ENCODE assay signal across 8 cellular contexts in genomic region chr7:90403174-90404113, GRCh38. TPM values are rescaled to one million over a fixed set of nuclear protein-coding genes. Genes with fewer than 3 reads are reported as not detected.
DNase-seq lines count a peak whose midpoint lies in the region; ATAC-seq and TF ChIP-seq lines count a peak whose summit lies in the region.

TSS of gene CLDN12 (plus strand) at chr7:90403461. CDS start at chr7:90412677, 9,216 bp downstream.

- CTCF ChIA-PET in T-cell (lab: Charles Lee) = interaction anchor here (0.6 to 1.7 kb wide), 6 partner anchors 14 to 1622 kb away, joined by 3 to 14 read pairs (median 5); no protein-coding TSS in a partner anchor

- POLR2A ChIA-PET in T-cell (lab: Charles Lee) = interaction anchor here (0.7 to 1.8 kb wide), 3 partner anchors 58 to 176 kb away, joined by 3 to 16 read pairs (median 4); no protein-coding TSS in a partner anchor

- H3K4me1 Mint-ChIP-seq in T-cell = peaks cover 14 to 22% (median 17%) of the 10 kb centered on the region in 3 donors

- in situ Hi-C loops in GM13976 (cut with MboI; ENCODE audit: low sequenced_read_pairs, unreplicated experiment) = no loop called here

- H3K27me3 ChIP-seq in left ventricle myocardium inferior (ENCODE audit: low read depth) = no peaks in the 10 kb centered on the region
- no peaks in the 10 kb centered on the region for H3K27me3 ChIP-seq in upper lobe of right lung

- H3K36me3 ChIP-seq in left ventricle myocardium inferior (peaks cover 29% of the 10 kb centered on the region), upper lobe of right lung (peaks cover 19% of the 10 kb centered on the region)

- H3K27ac ChIP-seq in left ventricle myocardium inferior (replicated peaks) (peak within 1 kb of the TSS; percentile 92), upper lobe of right lung (peak within 1 kb of the TSS; percentile 73)

- H3K4me3 Mint-ChIP-seq in T-cell = peak within 1 kb of the TSS; percentile 89 to 96 (median 96)

- H3K9me3 ChIP-seq in left ventricle myocardium inferior (replicated peaks) (peaks cover 15% of the 10 kb centered on the region), upper lobe of right lung (no peaks in the 10 kb centered on the region)

- H3K9me3 Mint-ChIP-seq in T-cell = peaks cover 7 to 22% (median 10%) of the 10 kb centered on the region in 3 donors

- DNase-seq in GM13976 (ENCODE audit: low spot score) (peak; percentile 81), NCI-H1436 (lab: John Stamatoyannopoulos, UW) (peak; percentile 83), T-cell (peak; percentile 13 to 86 (median 77)), amniotic stem cell (lab: John Stamatoyannopoulos, UW) (peak; percentile 84), left ventricle myocardium inferior (peak; percentile 88), posterior vena cava (ENCODE audit: low spot score) (peak; percentile 94), upper lobe of right lung (peak; percentile 91)

- intact Hi-C loops in left ventricle myocardium inferior (cut with micrococcal nuclease) = no loop called here
- intact Hi-C loops in posterior vena cava (cut with DNase I) = no loop called here
- intact Hi-C loops in upper lobe of right lung (cut with DNase I) = no loop called here

- H3K4me1 ChIP-seq in left ventricle myocardium inferior = peaks cover 53% of the 10 kb centered on the region
- peaks cover 14% of the 10 kb centered on the region for H3K4me1 ChIP-seq in upper lobe of right lung

- H3K36me3 Mint-ChIP-seq in T-cell = peaks cover 5% of the 10 kb centered on the region

- peak within 1 kb of the TSS; percentile 72 for H3K4me3 ChIP-seq in left ventricle myocardium inferior
- H3K4me3 ChIP-seq in upper lobe of right lung = peak within 1 kb of the TSS; percentile 58

- TF ChIP-seq CTCF in GM13976 (IDR thresholded peaks at IDR 0.05; ENCODE audit: borderline replicate concordance, control extremely low read depth, extremely low read depth, insufficient read depth, missing control alignments) (no peak), left ventricle myocardium inferior (IDR thresholded peaks at IDR 0.05; ENCODE audit: borderline replicate concordance) (no peak), upper lobe of right lung (IDR thresholded peaks at IDR 0.05) (no peak)

- H3K27ac Mint-ChIP-seq in T-cell = peak within 1 kb of the TSS; percentile 79 to 88

- peaks cover 0 to 1% of the 10 kb centered on the region in 2 donors for H3K27me3 Mint-ChIP-seq in T-cell

- ATAC-seq in HG02840 (IDR thresholded peaks at IDR 0.05; ENCODE audit: low FRiP score, unreplicated experiment) (peak; percentile 95), T-cell (replicated peaks in 1 of 4) (peak; percentile 91 to 98 (median 96)), upper lobe of right lung (peak; percentile 97)

RNA-seq across cellular contexts. Expression of gene CLDN12, which starts in this region (rescaled TPM):
- 1 to 10 TPM; 1.8 to 3.7 (median 2.3) TPM for total RNA-seq in T-cell
- 40.3 TPM for total RNA-seq in left ventricle myocardium inferior
- total RNA-seq in posterior vena cava = 10 to 100 TPM; 25.2 to 37.4 TPM
- total RNA-seq in upper lobe of right lung = 30.8 TPM

Comparison
In these comparisons a context has a peak if more than half of its experiments do, and no peak if none do; other contexts are left out.
1. Peak in every context shown above with its lines: DNase-seq, ATAC-seq, H3K4me3 ChIP-seq and H3K27ac ChIP-seq.